Comparison of ENCODE assay signal across 33 cellular contexts in genomic region chr5:170011751-170012150, GRCh38.
"Had no signal": no experiment of that assay in that cellular context is flagged by ENCODE, and none has a peak within 500 bp of the region (broad histone marks: within the 10 kb centered on the region; RNA-seq: fewer than 3 reads in every experiment).

No MANE protein-coding gene starts in this region.

- H3K27ac ChIP-seq: KMS-11 had no signal

- H3K36me3 ChIP-seq: MG63 had no signal

- DNase-seq: Karpas-422, Kasumi-1, KBM-7, KG1, MG63, MM.1S, MV-4-11, NCI-H1048, NCI-H1092, NCI-H1105, NCI-H1105 treated with DMSO at 0.1 percent for 48 hours, NCI-H1417, NCI-H1417 treated with DMSO at 0.1 percent for 48 hours, NCI-H1436, NCI-H1436 treated with DMSO at 0.1 percent for 48 hours, NCI-H146, NCI-H1694 treated with DMSO at 0.1 percent for 48 hours, NCI-H187, NCI-H187 treated with DMSO at 0.1 percent for 48 hours, NCI-H1930, NCI-H2029, NCI-H2081, NCI-H2081 treated with DMSO at 0.1 percent for 48 hours, NCI-H2107, NCI-H2171, NCI-H2171 treated with DMSO at 0.1 percent for 48 hours, NCI-H2227 treated with DMSO at 0.1 percent for 48 hours, NCI-H226, NCI-H345, NCI-H446, NCI-H446 treated with DMSO at 0.1 percent for 48 hours, NCI-H510A had no signal

- H3K4me2 ChIP-seq: KMS-11 had no signal

- H3K9ac ChIP-seq: KMS-11 had no signal

- H3K4me3 ChIP-seq: MG63 had no signal
